In genomic region chr3:137988982-137989381, GRCh38 we compare ENCODE assay signal across 11 cellular contexts. TPM values are rescaled to one million over a fixed set of nuclear protein-coding genes. Genes with fewer than 3 reads are reported as not detected.
DNase-seq lines count a peak whose midpoint lies in the region; ATAC-seq and TF ChIP-seq lines count a peak whose summit lies in the region.
"Had no signal": no experiment of that assay in that cellular context is flagged by ENCODE, and none has a peak within 500 bp of the region (broad histone marks: within the 10 kb centered on the region; RNA-seq: fewer than 3 reads in every experiment).

No MANE protein-coding gene starts in this region.

- no peaks in the 10 kb centered on the region for H3K27me3 ChIP-seq in tibial artery

- intact Hi-C loops in mucosa of descending colon (cut with DNase I, micrococcal nuclease) (no loop called here), tibial artery (cut with DNase I; ENCODE audit: low total_unique reads) (no loop called here)

- H3K36me3 ChIP-seq in mucosa of descending colon (ENCODE audit: low read depth): no peaks in the 10 kb centered on the region
- no peaks in the 10 kb centered on the region for H3K36me3 ChIP-seq in tibial artery

- peak; percentile 72 for ATAC-seq in GM18873 (IDR thresholded peaks at IDR 0.05; ENCODE audit: low FRiP score, unreplicated experiment)
- peak; percentile 67 for ATAC-seq in GM21526 (IDR thresholded peaks at IDR 0.05; ENCODE audit: low FRiP score, unreplicated experiment)
- peak; percentile 73 for ATAC-seq in HG03097 (IDR thresholded peaks at IDR 0.05; ENCODE audit: low FRiP score, unreplicated experiment)
- ATAC-seq in mucosa of descending colon: peak; percentile 75

- no peak for DNase-seq in mucosa of descending colon
- DNase-seq in tibial artery: no peak
- DNase-seq in GDM1 (lab: John Stamatoyannopoulos, UW): no peak
- no peak for DNase-seq in HK-2 (ENCODE audit: unreplicated experiment)
- no peak for DNase-seq in T-helper 2 cell
- DNase-seq: HCEC 1CT, MV-4-11, natural killer cell had no signal

- peaks cover 4% of the 10 kb centered on the region for H3K9me3 ChIP-seq in mucosa of descending colon
- H3K9me3 ChIP-seq in tibial artery: peaks cover 0 to 6% (median 0%) of the 10 kb centered on the region in 3 donors

- H3K4me3 ChIP-seq in mucosa of descending colon: no peak overlapping the region
- H3K4me3 ChIP-seq in tibial artery: no peak overlapping the region

- no peak for TF ChIP-seq CTCF in mucosa of descending colon (IDR thresholded peaks at IDR 0.05)
- no peak for TF ChIP-seq CTCF in tibial artery (IDR thresholded peaks at IDR 0.05)

- no peaks in the 10 kb centered on the region for H3K4me1 ChIP-seq in mucosa of descending colon (ENCODE audit: low read depth)
- H3K4me1 ChIP-seq in tibial artery: no peaks in the 10 kb centered on the region

- H3K27ac ChIP-seq in tibial artery: no peak overlapping the region

RNA-seq across cellular contexts. Expression of gene CLDN18, which starts 21.0 kb away (rescaled TPM):
- total RNA-seq in mucosa of descending colon: not detected
- total RNA-seq: natural killer cell had no signal
